Comparison of ENCODE assay signal across 1 cellular context in genomic region chr3:94716326-94717018, GRCh38.
TF ChIP-seq lines count a peak whose summit lies in the region.

No MANE protein-coding gene starts in this region.

TF ChIP-seq in GM23338, 12 proteins besides CTCF, POLR2A, EP300 and RAD21 (continued from another document):
- TF ChIP-seq ZNF462 (CRISPR knock-in tag; IDR thresholded peaks at IDR 0.05) = no peak
TF ChIP-seq in GM23338: peak in this region for 0.
